Comparison of ENCODE assay signal across 26 cellular contexts in the genomic region with DNA sequence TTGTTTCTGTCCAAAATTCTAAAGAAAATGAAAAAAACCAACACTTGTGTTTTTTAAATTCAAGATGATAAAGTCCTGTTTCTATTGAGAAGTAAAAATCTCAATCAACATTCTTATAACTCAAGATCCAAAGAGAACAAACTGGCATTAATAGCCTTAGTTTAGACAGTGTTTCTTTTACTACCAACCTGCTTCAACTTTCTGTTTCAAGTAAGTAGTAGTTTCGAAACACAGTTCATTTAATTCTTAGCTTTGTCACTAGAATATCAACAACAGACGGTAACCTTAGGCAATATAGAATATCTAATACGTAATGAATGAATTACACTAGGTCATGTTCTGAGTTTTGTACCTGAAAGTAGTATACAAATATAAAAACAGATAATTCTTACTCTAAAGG. TPM values are rescaled to one million over a fixed set of nuclear protein-coding genes. Genes with fewer than 3 reads are reported as not detected.
"Had no signal": no experiment of that assay in that cellular context is flagged by ENCODE, and none has a peak within 500 bp of the region (broad histone marks: within the 10 kb centered on the region; RNA-seq: fewer than 3 reads in every experiment).

No MANE protein-coding gene starts in this region.

- H3K4me3 ChIP-seq: ascending aorta, body of pancreas, SK-N-MC had no signal

- H3K27me3 ChIP-seq: ascending aorta, body of pancreas had no signal

- ATAC-seq: activated CD8-positive, alpha-beta memory T cell treated with anti-CD3 and anti-CD28 coated beads, Interleukin-2, amount 10 ng/mL, durations not matched to agents 7 days and 5 days; activated naive CD4-positive, alpha-beta T cell treated with anti-CD3 and anti-CD28 coated beads, Interleukin-2, amount 50 U/mL, for 72 hours; activated naive CD8-positive, alpha-beta T cell treated with anti-CD3 and anti-CD28 coated beads, Interleukin-2, amount 50 U/mL, for 24 hours; body of pancreas; Panc1; Right ventricle myocardium inferior; WTC11 had no signal

- H3K9me3 ChIP-seq: ascending aorta, body of pancreas had no signal

- H3K4me1 ChIP-seq: ascending aorta, body of pancreas had no signal

- H3K36me3 ChIP-seq: ascending aorta had no signal

- DNase-seq: activated CD4-positive, alpha-beta T cell treated with anti-CD3 and anti-CD28 coated beads for 48 hours; activated CD4-positive, alpha-beta T cell treated with anti-CD3 and anti-CD28 coated beads, Interleukin-2, amount 50 U/mL, for 4 hours; activated CD4-positive, CD25-positive, alpha-beta regulatory T cell treated with anti-CD3 and anti-CD28 coated beads, Interleukin-2, amount 50 U/mL, for 72 hours; activated CD8-positive, alpha-beta memory T cell treated with anti-CD3 and anti-CD28 coated beads, Interleukin-2, amount 10 ng/mL, durations not matched to agents 7 days and 5 days; activated effector memory CD4-positive, alpha-beta T cell treated with Interleukin-2 at 50 U/mL for 16 hours; activated naive CD4-positive, alpha-beta T cell; activated naive CD8-positive, alpha-beta T cell treated with anti-CD3 and anti-CD28 coated beads, Interleukin-2, amount 50 U/mL, for 24 hours; activated T-cell treated with anti-CD3 and anti-CD28 coated beads, Interleukin-2, amount 50 U/mL, for 24 hours; amniotic stem cell; body of pancreas; central memory CD4-positive, alpha-beta T cell; NCI-H1048; NCI-H1417; NCI-H1930; NCI-H2171 treated with DMSO at 0.1 percent for 48 hours; NCI-H226; NCI-H526; NCI-H774; OCI-M1; RPMI8226 had no signal

- H3K27ac ChIP-seq: ascending aorta, body of pancreas, SK-N-MC had no signal

RNA-seq across cellular contexts. Expression of a gene that starts 23.7 kb away (rescaled TPM):
- total RNA-seq: ascending aorta had no signal

RNA-seq across cellular contexts. Expression of a gene that starts 55.1 kb away (rescaled TPM):
- total RNA-seq: ascending aorta, body of pancreas had no signal
